9 cellular contexts compared by ENCODE assay signal in genomic region chr18:32470713-32471633, GRCh38. TPM values are rescaled to one million over a fixed set of nuclear protein-coding genes. Genes with fewer than 3 reads are reported as not detected.
A peak's percentile ranks its signal among the peaks of the same experiment; 100 is the strongest.
DNase-seq lines count a peak whose midpoint lies in the region; ATAC-seq and TF ChIP-seq lines count a peak whose summit lies in the region.
"Had no signal": no experiment of that assay in that cellular context is flagged by ENCODE, and none has a peak within 500 bp of the region (broad histone marks: within the 10 kb centered on the region; RNA-seq: fewer than 3 reads in every experiment).

GAREM1 (minus strand) TSS chr18:32470882; CDS start chr18:32470428, 454 bp downstream.

- intact Hi-C loops in right lobe of liver (cut with DNase I), result loop anchor here in 1 of 2 donors (10.0 kb wide), 1 partner anchor 196 kb away; no protein-coding TSS in a partner anchor

- peak; percentile 94 for ATAC-seq in GM19372 (IDR thresholded peaks at IDR 0.05; ENCODE audit: low read depth, unreplicated experiment)
- ATAC-seq in HG03521 (IDR thresholded peaks at IDR 0.05; ENCODE audit: unreplicated experiment), result peak; percentile 96
- peak; percentile 87 to 95 (median 92) for ATAC-seq in right lobe of liver

- peak within 1 kb of the TSS; percentile 69 to 73 (median 73) for H3K4me3 ChIP-seq in right lobe of liver

- H3K4me1 ChIP-seq in right lobe of liver, result peaks cover 0 to 8% (median 2%) of the 10 kb centered on the region in 4 donors

- under 1% methylated on average over 27 of the region's 82 CpGs for WGBS in right lobe of liver (ENCODE audit: insufficient coverage, low coverage, low lambda C conversion rate, missing lambda C conversion rate)

- peak; percentile 100 for DNase-seq in NCI-H69 (lab: John Stamatoyannopoulos, UW)
- peak; percentile 67 to 77 for DNase-seq in activated CD4-positive, alpha-beta T cell treated with anti-CD3 and anti-CD28 coated beads, Interleukin-2, amount 50 U/mL, for 48 hours
- peak; percentile 56 to 97 for DNase-seq in dermis microvascular lymphatic vessel endothelial cell (ENCODE audit: low read depth in 2 of 2)
- DNase-seq in right lobe of liver, result peak; percentile 95 to 98 (median 97)
- peak; percentile 68 to 83 for DNase-seq in stimulated activated CD4-positive, alpha-beta T cell treated with anti-CD3 and anti-CD28 coated beads, Interleukin-4, amount 100 ng/mL, for 4 hours

- TF ChIP-seq CTCF in C4-2B (conservative IDR thresholded peaks at IDR 0.05) (peak; percentile 77), right lobe of liver (IDR thresholded peaks at IDR 0.05) (peak; percentile 69 to 92 (median 81))

- no peaks in the 10 kb centered on the region for H3K9me3 ChIP-seq in right lobe of liver
- H3K9me3 ChIP-seq: neutrophil had no signal

- peak within 1 kb of the TSS; percentile 55 for H3K27ac ChIP-seq in C4-2B
- peak within 1 kb of the TSS; percentile 53 to 89 (median 81) for H3K27ac ChIP-seq in right lobe of liver
- H3K27ac ChIP-seq: neutrophil had no signal

- TF ChIP-seq POLR2A in right lobe of liver (IDR thresholded peaks at IDR 0.05), result peak; percentile 98

- H3K27me3 ChIP-seq in right lobe of liver, result no peaks in the 10 kb centered on the region

- H3K36me3 ChIP-seq in right lobe of liver, result no peaks in the 10 kb centered on the region
- H3K36me3 ChIP-seq: neutrophil had no signal

RNA-seq across cellular contexts. Expression of gene GAREM1, which starts in this region (rescaled TPM):
- total RNA-seq in dermis microvascular lymphatic vessel endothelial cell (0.25 and 0.26 TPM in 2 replicates), right lobe of liver (10 to 100 TPM in 1 of 6 experiments, 1 to 10 TPM in 5; 5.5 to 11.3 (median 6.6) TPM)

Comparison
In these comparisons a context has a peak if more than half of its experiments do, and no peak if none do; other contexts are left out.
1. Peak in every context shown above with its lines: DNase-seq, ATAC-seq, H3K4me3 ChIP-seq and H3K27ac ChIP-seq.
2. Peak in DNase-seq in dermis microvascular lymphatic vessel endothelial cell; RNA of the gene not detected or under 1 TPM.